ENCODE assay signal across 9 cellular contexts in the genomic region with DNA sequence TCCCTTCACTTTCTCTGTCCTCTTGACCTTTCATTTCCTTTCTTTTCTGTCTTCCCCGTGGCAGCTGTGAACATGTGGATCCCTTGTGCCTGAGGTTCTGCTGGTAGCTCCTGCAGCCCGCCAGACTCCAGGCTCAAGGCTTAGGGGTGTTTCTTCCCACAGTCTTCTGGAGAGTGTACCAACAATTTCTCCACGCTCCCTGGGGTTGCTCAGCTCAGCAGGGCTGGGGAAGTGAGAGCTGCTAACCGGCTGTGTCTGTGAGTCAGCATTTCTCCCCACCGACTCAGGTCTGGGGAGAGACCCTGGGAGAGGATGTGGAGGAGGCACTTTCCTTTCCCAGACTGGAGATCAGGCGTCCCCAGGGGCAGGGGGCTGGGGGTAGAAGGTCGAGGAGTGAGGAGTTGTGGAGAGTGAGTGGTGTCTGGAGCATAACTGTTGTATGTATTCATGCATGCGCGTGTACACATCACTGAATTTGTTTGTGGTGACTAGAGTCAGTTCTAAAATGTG.
DNase-seq lines count a peak whose midpoint lies in the region; ATAC-seq and TF ChIP-seq lines count a peak whose summit lies in the region.
"Had no signal": no experiment of that assay in that cellular context is flagged by ENCODE, and none has a peak within 500 bp of the region (broad histone marks: within the 10 kb centered on the region; RNA-seq: fewer than 3 reads in every experiment).

No MANE protein-coding gene starts in this region.

- H3K4me2 ChIP-seq in OCI-LY1 (ENCODE audit: low read length): peak overlapping the region; percentile 81

- H3F3A ChIP-seq in OCI-LY1 (ENCODE audit: insufficient read depth, low read length): no peaks in the 10 kb centered on the region

- H3K4me3 ChIP-seq in OCI-LY1 (ENCODE audit: low read depth, low read length, poor library complexity, severe bottlenecking) (peak overlapping the region; percentile 53), duodenal mucosa (ENCODE audit: low read depth in 1 of 2, low read length in 2 of 2) (peak overlapping the region; percentile 32 to 37)

- DNase-seq in activated CD8-positive, alpha-beta T cell treated with anti-CD3 and anti-CD28 coated beads, Interleukin-2, amount 10 ng/mL, durations not matched to agents 7 days and 5 days: no peak
- no peak for DNase-seq in activated CD8-positive, alpha-beta T cell treated with anti-CD3 and anti-CD28 coated beads for 36 hours
- DNase-seq in medulla oblongata (ENCODE audit: extremely low spot score): peak; percentile 30
- DNase-seq in NCI-H510A treated with DMSO at 0.1 percent for 48 hours (lab: John Stamatoyannopoulos, UW): no peak

- H3K36me3 ChIP-seq in OCI-LY1 (ENCODE audit: insufficient read depth, low read length) (no peaks in the 10 kb centered on the region), duodenal mucosa (ENCODE audit: control insufficient read depth in 1 of 2, insufficient read depth in 2 of 2, low read length in 2 of 2) (no peaks in the 10 kb centered on the region)

- peak overlapping the region; percentile 61 for H3K27ac ChIP-seq in OCI-LY1 (ENCODE audit: low read depth, low read length, poor library complexity, severe bottlenecking)
- H3K27ac ChIP-seq in duodenal mucosa (ENCODE audit: low read depth, low read length): no peak overlapping the region

- H3K27me3 ChIP-seq in OCI-LY1 (ENCODE audit: insufficient read depth, low read length) (no peaks in the 10 kb centered on the region), duodenal mucosa (ENCODE audit: control insufficient read depth in 1 of 2, insufficient read depth in 2 of 2, low read length in 2 of 2) (no peaks in the 10 kb centered on the region)

- no peak for ATAC-seq in activated CD8-positive, alpha-beta T cell treated with anti-CD3 and anti-CD28 coated beads, Interleukin-2, amount 10 ng/mL, durations not matched to agents 7 days and 5 days
- ATAC-seq in activated CD8-positive, alpha-beta T cell treated with anti-CD3 and anti-CD28 coated beads for 36 hours: no peak
- ATAC-seq in GM21526 (IDR thresholded peaks at IDR 0.05; ENCODE audit: low FRiP score, unreplicated experiment) (no peak), HG03571 (IDR thresholded peaks at IDR 0.05; ENCODE audit: unreplicated experiment) (no peak)

- H3K9me2 ChIP-seq in OCI-LY1 (ENCODE audit: low read depth, low read length): no peaks in the 10 kb centered on the region

- H3K9ac ChIP-seq in OCI-LY1 (ENCODE audit: low read length) (peak overlapping the region; percentile 66), duodenal mucosa (ENCODE audit: low read depth in 1 of 2, low read length in 2 of 2) (peak overlapping the region in 1 of 2 donors; percentile 39)

- H3K27ac Mint-ChIP-seq in activated CD8-positive, alpha-beta T cell treated with anti-CD3 and anti-CD28 coated beads, Interleukin-2, amount 10 ng/mL, durations not matched to agents 7 days and 5 days: peak overlapping the region; percentile 18
- no peak overlapping the region for H3K27ac Mint-ChIP-seq in activated CD8-positive, alpha-beta T cell treated with anti-CD3 and anti-CD28 coated beads for 36 hours
- H3K27ac Mint-ChIP-seq: activated naive CD8-positive, alpha-beta T cell had no signal

- CTCF ChIA-PET in activated CD8-positive, alpha-beta T cell treated with anti-CD3 and anti-CD28 coated beads, Interleukin-2, amount 10 ng/mL, durations not matched to agents 7 days and 5 days (lab: Charles Lee): interaction anchor here (0.6 to 1.5 kb wide), 3 partner anchors 17 to 592 kb away, joined by 3 read pairs; no protein-coding TSS in a partner anchor
- CTCF ChIA-PET in activated CD8-positive, alpha-beta T cell treated with anti-CD3 and anti-CD28 coated beads for 36 hours (lab: Charles Lee): no interaction called here

- H3K9me3 ChIP-seq in OCI-LY1 (ENCODE audit: low read length): peaks cover 6% of the 10 kb centered on the region
- peaks cover 5 to 7% of the 10 kb centered on the region in 2 donors for H3K9me3 ChIP-seq in duodenal mucosa (ENCODE audit: control insufficient read depth in 1 of 2, low read length in 2 of 2)

- no peak overlapping the region for H3K4me3 Mint-ChIP-seq in activated CD8-positive, alpha-beta T cell treated with anti-CD3 and anti-CD28 coated beads, Interleukin-2, amount 10 ng/mL, durations not matched to agents 7 days and 5 days
- H3K4me3 Mint-ChIP-seq in activated CD8-positive, alpha-beta T cell treated with anti-CD3 and anti-CD28 coated beads for 36 hours: no peak overlapping the region
- H3K4me3 Mint-ChIP-seq: activated naive CD8-positive, alpha-beta T cell had no signal

- intact Hi-C loops in activated CD8-positive, alpha-beta T cell treated with anti-CD3 and anti-CD28 coated beads for 36 hours (cut with micrococcal nuclease): no loop called here

- POLR2A ChIA-PET in activated CD8-positive, alpha-beta T cell treated with anti-CD3 and anti-CD28 coated beads, Interleukin-2, amount 10 ng/mL, durations not matched to agents 7 days and 5 days (lab: Charles Lee): no interaction called here
- POLR2A ChIA-PET in activated CD8-positive, alpha-beta T cell treated with anti-CD3 and anti-CD28 coated beads for 36 hours (lab: Charles Lee): interaction anchor here (1.2 kb wide), 1 partner anchor 127 kb away, joined by 3 read pairs; no protein-coding TSS in a partner anchor

- peak overlapping the region; percentile 31; the same call in 1 of the 2 replicates for H2AFZ ChIP-seq in OCI-LY1 (ENCODE audit: low read length)

- peaks cover 5% of the 10 kb centered on the region for H3K4me1 Mint-ChIP-seq in activated CD8-positive, alpha-beta T cell treated with anti-CD3 and anti-CD28 coated beads, Interleukin-2, amount 10 ng/mL, durations not matched to agents 7 days and 5 days (ENCODE audit: low read depth)
- H3K4me1 Mint-ChIP-seq in activated CD8-positive, alpha-beta T cell treated with anti-CD3 and anti-CD28 coated beads for 36 hours (ENCODE audit: low read depth): peaks cover 12% of the 10 kb centered on the region

- H4K20me1 ChIP-seq in OCI-LY1 (ENCODE audit: insufficient read depth, low read length): no peaks in the 10 kb centered on the region

- peaks cover 13% of the 10 kb centered on the region for H3K9me3 Mint-ChIP-seq in activated CD8-positive, alpha-beta T cell treated with anti-CD3 and anti-CD28 coated beads, Interleukin-2, amount 10 ng/mL, durations not matched to agents 7 days and 5 days (ENCODE audit: insufficient read depth)
- peaks cover 14% of the 10 kb centered on the region for H3K9me3 Mint-ChIP-seq in activated CD8-positive, alpha-beta T cell treated with anti-CD3 and anti-CD28 coated beads for 36 hours

- peaks cover 10% of the 10 kb centered on the region for H3K36me3 Mint-ChIP-seq in activated CD8-positive, alpha-beta T cell treated with anti-CD3 and anti-CD28 coated beads, Interleukin-2, amount 10 ng/mL, durations not matched to agents 7 days and 5 days (ENCODE audit: low read depth)
- peaks cover 2% of the 10 kb centered on the region for H3K36me3 Mint-ChIP-seq in activated CD8-positive, alpha-beta T cell treated with anti-CD3 and anti-CD28 coated beads for 36 hours (ENCODE audit: low read depth)

- TF ChIP-seq CTCF in activated CD8-positive, alpha-beta T cell treated with anti-CD3 and anti-CD28 coated beads for 36 hours (IDR thresholded peaks at IDR 0.05): no peak
- no peak for TF ChIP-seq CTCF in OCI-LY1 (IDR thresholded peaks at IDR 0.05; ENCODE audit: low read length)

- no peaks in the 10 kb centered on the region for H3K79me2 ChIP-seq in OCI-LY1 (ENCODE audit: insufficient read depth, low read length)

- H3K4me1 ChIP-seq in OCI-LY1 (ENCODE audit: insufficient read depth, low read length, severe bottlenecking) (peaks cover 17% of the 10 kb centered on the region), duodenal mucosa (ENCODE audit: control insufficient read depth in 1 of 2, insufficient read depth in 2 of 2, low read length in 2 of 2) (peaks cover 0 to 6% of the 10 kb centered on the region in 2 donors)

- peaks cover 4% of the 10 kb centered on the region for H3K27me3 Mint-ChIP-seq in activated CD8-positive, alpha-beta T cell treated with anti-CD3 and anti-CD28 coated beads, Interleukin-2, amount 10 ng/mL, durations not matched to agents 7 days and 5 days (ENCODE audit: low read depth)
- peaks cover 8% of the 10 kb centered on the region for H3K27me3 Mint-ChIP-seq in activated CD8-positive, alpha-beta T cell treated with anti-CD3 and anti-CD28 coated beads for 36 hours
